1 cellular context compared by ENCODE assay signal in the genomic region with DNA sequence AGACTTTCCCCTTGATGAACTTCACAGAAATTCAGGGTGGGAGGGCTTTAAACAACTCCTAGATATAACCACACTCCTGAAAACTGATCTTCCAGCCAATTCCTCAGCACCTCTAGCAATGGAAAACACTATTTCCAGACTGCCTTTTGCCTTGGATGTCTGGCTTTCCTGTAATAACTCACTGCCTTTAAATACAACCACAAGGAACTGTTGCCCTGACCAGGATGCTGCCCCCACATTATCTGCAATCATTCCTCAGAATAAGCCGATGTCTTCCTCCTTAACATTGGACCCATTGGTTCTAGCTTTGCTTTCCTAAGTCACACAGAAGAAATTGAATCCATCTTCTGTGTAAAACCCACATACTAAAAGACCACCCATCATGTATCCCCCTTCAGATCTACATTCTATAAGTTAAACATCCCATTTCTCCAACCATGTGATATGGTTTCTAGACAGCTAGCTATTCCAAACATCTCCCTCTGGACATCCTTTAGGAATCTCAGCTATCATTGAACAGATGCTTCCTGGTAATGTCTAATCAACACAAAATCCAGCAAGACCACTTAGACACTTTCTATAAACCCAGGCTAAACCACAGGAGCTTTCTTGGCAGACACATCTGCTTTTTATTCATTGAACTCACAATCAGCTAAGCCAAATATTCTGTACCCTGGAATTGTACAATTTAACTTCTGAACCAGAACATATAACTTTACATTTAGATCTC.
TF ChIP-seq lines count a peak whose summit lies in the region.

No MANE protein-coding gene starts in this region.

TF ChIP-seq in IMR-90, 13 proteins besides CTCF, POLR2A, EP300 and RAD21 (continued from another document):
- TF ChIP-seq, protein P1, sequence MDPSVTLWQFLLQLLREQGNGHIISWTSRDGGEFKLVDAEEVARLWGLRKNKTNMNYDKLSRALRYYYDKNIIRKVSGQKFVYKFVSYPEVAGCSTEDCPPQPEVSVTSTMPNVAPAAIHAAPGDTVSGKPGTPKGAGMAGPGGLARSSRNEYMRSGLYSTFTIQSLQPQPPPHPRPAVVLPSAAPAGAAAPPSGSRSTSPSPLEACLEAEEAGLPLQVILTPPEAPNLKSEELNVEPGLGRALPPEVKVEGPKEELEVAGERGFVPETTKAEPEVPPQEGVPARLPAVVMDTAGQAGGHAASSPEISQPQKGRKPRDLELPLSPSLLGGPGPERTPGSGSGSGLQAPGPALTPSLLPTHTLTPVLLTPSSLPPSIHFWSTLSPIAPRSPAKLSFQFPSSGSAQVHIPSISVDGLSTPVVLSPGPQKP (IDR thresholded peaks at IDR 0.05; ENCODE audit: borderline replicate concordance, low read depth, low read length) = no peak
- TF ChIP-seq SMC3 (IDR thresholded peaks at IDR 0.05; ENCODE audit: low read depth, low read length) = no peak
TF ChIP-seq in IMR-90: peak in this region for 0.
